8 cellular contexts compared by ENCODE assay signal in the genomic region with DNA sequence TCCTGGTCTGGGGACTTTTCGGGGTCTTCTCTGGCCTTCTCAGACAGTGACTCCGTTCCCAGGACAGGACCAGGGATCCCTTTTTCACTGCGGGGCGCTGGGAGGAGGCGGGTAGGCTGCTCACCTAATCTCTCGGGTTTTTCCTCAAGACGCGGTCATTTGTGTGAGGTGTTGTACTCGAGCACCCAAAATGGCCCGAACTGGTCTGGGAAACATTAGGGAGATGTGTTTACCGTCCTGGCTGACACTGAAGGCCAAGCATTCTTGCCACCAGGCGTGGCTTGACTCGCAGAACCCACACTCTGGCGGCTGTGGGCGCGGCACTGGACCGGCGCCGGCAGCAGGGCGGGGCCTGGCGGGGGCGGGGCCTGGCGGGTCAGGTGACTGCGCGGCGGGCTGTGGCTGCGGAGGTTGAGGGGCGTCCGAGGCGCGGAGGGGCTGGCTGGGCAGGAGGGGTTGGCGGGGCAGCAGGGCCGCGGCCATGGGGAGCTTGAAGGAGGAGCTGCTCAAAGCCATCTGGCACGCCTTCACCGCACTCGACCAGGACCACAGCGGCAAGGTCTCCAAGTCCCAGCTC.
DNase-seq lines count a peak whose midpoint lies in the region; ATAC-seq and TF ChIP-seq lines count a peak whose summit lies in the region.

A gene (plus strand): TSS at position 379 of the 577 bp plus-strand sequence. CDS start 103 bp downstream, at position 482.

- H3K4me3 ChIP-seq in BLaER1 (peak within 1 kb of the TSS; percentile 80), mucosa of rectum (ENCODE audit: low read length in 2 of 2) (peak within 1 kb of the TSS; percentile 90 to 93)

- peak; percentile 86 for TF ChIP-seq POLR2A in GM19193 (IDR thresholded peaks at IDR 0.05; ENCODE audit: extremely low read depth, insufficient read depth, insufficient read length)

- H3K36me3 ChIP-seq in BLaER1 (peaks cover 16% of the 10 kb centered on the region; the same call in 1 of the 2 replicates), mucosa of rectum (ENCODE audit: control insufficient read depth in 2 of 2, insufficient read depth in 2 of 2, low read length in 2 of 2) (no peaks in the 10 kb centered on the region)

- H3K27ac ChIP-seq in BLaER1 (peak within 1 kb of the TSS; percentile 58), epithelial cell of prostate (peak within 1 kb of the TSS; percentile 72), mucosa of rectum (ENCODE audit: low read depth in 2 of 2, low read length in 2 of 2) (peak within 1 kb of the TSS; percentile 79 to 86)

- H3K9me3 ChIP-seq in BLaER1 (peaks cover 31% of the 10 kb centered on the region), mucosa of rectum (ENCODE audit: control insufficient read depth in 2 of 2, low read length in 2 of 2) (no peaks in the 10 kb centered on the region)

- no peaks in the 10 kb centered on the region for H4K20me1 ChIP-seq in BLaER1

- peak within 1 kb of the TSS; percentile 94 for H3K4me2 ChIP-seq in BLaER1

- peak; percentile 53 for ATAC-seq in HG03378 (IDR thresholded peaks at IDR 0.05; ENCODE audit: unreplicated experiment)

- DNase-seq in NOMO-1 (lab: John Stamatoyannopoulos, UW; ENCODE audit: unreplicated experiment in 2 of 2): peak; percentile 74 to 84
- DNase-seq in activated T-cell treated with anti-CD3 and anti-CD28 coated beads for 24 hours (ENCODE audit: low read depth): peak; percentile 69
- peak; percentile 36 for DNase-seq in epithelial cell of prostate (ENCODE audit: low read depth, low spot score)
- peak; percentile 76 for DNase-seq in stimulated activated CD8-positive, alpha-beta memory T cell treated with anti-CD3 and anti-CD28 coated beads, Interleukin-4, amount 100 ng/mL, for 24 hours (ENCODE audit: low read depth)

- H3K9ac ChIP-seq in BLaER1: peak within 1 kb of the TSS; percentile 79
- peak within 1 kb of the TSS; percentile 77 to 84 for H3K9ac ChIP-seq in mucosa of rectum (ENCODE audit: low read depth in 1 of 2, low read length in 2 of 2)

- H3K27me3 ChIP-seq in BLaER1: peaks cover 12% of the 10 kb centered on the region
- H3K27me3 ChIP-seq in mucosa of rectum (ENCODE audit: control insufficient read depth in 2 of 2, insufficient read depth in 2 of 2, low read length in 2 of 2): peaks cover 0 to 4% of the 10 kb centered on the region in 2 donors

- peaks cover 26% of the 10 kb centered on the region for H3K4me1 ChIP-seq in BLaER1
- H3K4me1 ChIP-seq in mucosa of rectum (ENCODE audit: control insufficient read depth in 2 of 2, insufficient read depth in 2 of 2, low read length in 2 of 2): peaks cover 3 to 11% of the 10 kb centered on the region in 2 donors

Comparison
In these comparisons a context has a peak if more than half of its experiments do, and no peak if none do; other contexts are left out.
1. Peak in every context shown above with its lines: DNase-seq, ATAC-seq, H3K4me3 ChIP-seq and H3K27ac ChIP-seq.